Comparison of ENCODE assay signal across 11 cellular contexts in genomic region chr7:155885162-155886160, GRCh38.
DNase-seq lines count a peak whose midpoint lies in the region; ATAC-seq and TF ChIP-seq lines count a peak whose summit lies in the region.
"Had no signal": no experiment of that assay in that cellular context is flagged by ENCODE, and none has a peak within 500 bp of the region (broad histone marks: within the 10 kb centered on the region; RNA-seq: fewer than 3 reads in every experiment).

No MANE protein-coding gene starts in this region.

- H3K27me3 ChIP-seq in heart right ventricle, result peaks cover 0 to 6% (median 3%) of the 10 kb centered on the region in 7 donors

- no peaks in the 10 kb centered on the region for H3K36me3 Mint-ChIP-seq in Calu3 (ENCODE audit: insufficient read depth, unreplicated experiment)

- H3K4me1 Mint-ChIP-seq in Calu3 (ENCODE audit: low read depth, unreplicated experiment), result peaks cover 20% of the 10 kb centered on the region
- H3K4me1 Mint-ChIP-seq: B cell had no signal

- 50 to 55% methylated on average over 25 of the region's 25 CpGs for WGBS in heart right ventricle, 2 donors

- H3K9me3 Mint-ChIP-seq in Calu3 (ENCODE audit: low read depth, unreplicated experiment), result no peaks in the 10 kb centered on the region

- intact Hi-C loops in Calu3 (cut with micrococcal nuclease; ENCODE audit: unreplicated experiment) (no loop called here), heart right ventricle (cut with DNase I) (no loop called here)

- TF ChIP-seq CTCF in Calu3 (IDR thresholded peaks at IDR 0.05; ENCODE audit: unreplicated experiment) (no peak), heart right ventricle (IDR thresholded peaks at IDR 0.05) (no peak)

- DNase-seq in Calu3 (peak; percentile 47), SW480 (ENCODE audit: low spot score) (peak; percentile 63), heart right ventricle (peak; percentile 27 to 58), non-pigmented ciliary epithelial cell (ENCODE audit: low read depth) (peak; percentile 50), NCI-H446 (lab: John Stamatoyannopoulos, UW) (no peak)
- DNase-seq: activated CD4-positive, alpha-beta T cell treated with anti-CD3 and anti-CD28 coated beads for 48 hours; amniotic stem cell had no signal

- no peaks in the 10 kb centered on the region for H3K36me3 ChIP-seq in heart right ventricle

- CTCF ChIA-PET in Calu3 (lab: Charles Lee), result interaction anchor here (1.0 kb wide), 1 partner anchor 34 kb away, joined by 3 read pairs; no protein-coding TSS in a partner anchor

- H3K4me1 ChIP-seq in heart right ventricle, result peaks cover 0 to 15% (median 3%) of the 10 kb centered on the region in 9 donors

- no peak overlapping the region for H3K4me3 Mint-ChIP-seq in Calu3 (ENCODE audit: low read depth, unreplicated experiment)
- H3K4me3 Mint-ChIP-seq: B cell had no signal

- no TSS peak for BruUV-seq in Calu3 (replicated peaks; lab: Mats Ljungman, UMichigan)

- no peaks in the 10 kb centered on the region for H3K27me3 Mint-ChIP-seq in Calu3 (ENCODE audit: unreplicated experiment)

- H3K27ac ChIP-seq in heart right ventricle, result peak overlapping the region in 6 of 10 donors; percentile 43 to 72 (median 56)

- peak overlapping the region in 4 of 10 donors; percentile 7 to 29 (median 22) for H3K4me3 ChIP-seq in heart right ventricle

- ATAC-seq in heart right ventricle (peak; percentile 82 to 95 (median 91)), GM19455 (IDR thresholded peaks at IDR 0.05; ENCODE audit: unreplicated experiment) (no peak), HG03439 (IDR thresholded peaks at IDR 0.05; ENCODE audit: unreplicated experiment) (no peak), HG02970 (IDR thresholded peaks at IDR 0.05; ENCODE audit: low FRiP score, unreplicated experiment) (no peak)

- H3K9me3 ChIP-seq in heart right ventricle, result no peaks in the 10 kb centered on the region

- H3K27ac Mint-ChIP-seq in Calu3 (ENCODE audit: unreplicated experiment), result peak overlapping the region; percentile 60
- H3K27ac Mint-ChIP-seq: B cell had no signal

Comparison
In these comparisons a context has a peak if more than half of its experiments do, and no peak if none do; other contexts are left out.
1. DNase-seq: peak in Calu3 (single experiment), SW480 (single experiment), heart right ventricle (2 of 2) and non-pigmented ciliary epithelial cell (single experiment); none in NCI-H446 (0 of 2).
2. ATAC-seq: peak in heart right ventricle (8 of 8); none in GM19455 (single experiment), HG03439 (single experiment) and HG02970 (single experiment).